ENCODE assay signal across 9 cellular contexts in the genomic region with DNA sequence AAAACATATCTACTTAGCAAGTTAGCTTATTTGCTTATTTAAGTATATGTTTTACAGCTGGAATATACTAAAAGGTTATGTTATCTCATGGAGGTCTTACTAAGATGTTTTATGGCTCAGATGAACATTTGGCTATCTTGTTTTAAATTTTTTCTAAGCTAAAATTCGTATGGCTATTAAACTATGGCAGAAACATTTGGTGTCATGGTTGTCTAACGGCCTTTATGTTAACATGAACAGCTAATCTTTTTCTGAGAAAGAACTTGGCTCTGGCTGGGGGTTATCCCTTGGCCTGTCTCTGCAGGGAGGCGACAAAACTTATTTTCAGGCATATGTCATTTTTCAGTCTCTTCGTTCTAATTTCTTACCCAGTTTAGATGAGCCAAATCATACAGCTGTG.
"Had no signal": no experiment of that assay in that cellular context is flagged by ENCODE, and none has a peak within 500 bp of the region (broad histone marks: within the 10 kb centered on the region; RNA-seq: fewer than 3 reads in every experiment).

No MANE protein-coding gene starts in this region.

- FAIRE-seq: HepG2 had no signal

- H3K4me3 ChIP-seq: GM23248, HAP-1 had no signal

- H3K4me1 ChIP-seq: HAP-1 had no signal

- ATAC-seq: HCT116, HepG2 had no signal

- H3K36me3 ChIP-seq: HAP-1 had no signal

- H3K9me3 ChIP-seq: HAP-1 had no signal

- DNase-seq: GM23248, GOT3, H7, HFFc6, KG1 had no signal

- H2AFZ ChIP-seq: GM23248 had no signal

- H3K9ac ChIP-seq: GM23248 had no signal

- H3K27ac ChIP-seq: GM23248, HL-60 had no signal
